Comparison of ENCODE assay signal across 27 cellular contexts in the genomic region with DNA sequence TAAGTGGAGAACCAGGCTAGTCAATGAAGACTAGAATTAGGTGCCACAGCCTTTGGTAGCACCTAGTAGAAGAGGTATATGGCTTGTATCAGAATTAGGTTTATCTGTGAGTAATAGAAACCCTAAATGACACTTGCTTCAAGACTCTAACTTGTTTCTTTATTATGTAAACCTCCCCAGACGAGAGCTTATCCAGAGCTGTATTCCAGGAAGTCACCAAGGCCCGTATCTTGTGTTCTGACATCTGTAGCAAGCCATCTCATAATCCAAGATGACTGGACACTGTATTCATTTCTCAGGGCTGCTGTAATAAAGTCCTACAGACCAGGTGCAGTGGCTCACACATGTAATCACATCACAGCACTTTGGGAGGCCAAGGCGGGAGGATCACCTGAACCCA.
"Had no signal": no experiment of that assay in that cellular context is flagged by ENCODE, and none has a peak within 500 bp of the region (broad histone marks: within the 10 kb centered on the region; RNA-seq: fewer than 3 reads in every experiment).

No MANE protein-coding gene starts in this region.

- H3K4me3 Mint-ChIP-seq: mesothelial cell of epicardium had no signal

- FAIRE-seq: colon, endometrium, islet of Langerhans, keratinocyte had no signal

- H3K4me1 Mint-ChIP-seq: mesothelial cell of epicardium had no signal

- DNase-seq: dermis blood vessel endothelial cell; dorsolateral prefrontal cortex; effector CD4-positive, alpha-beta T cell; effector memory CD4-positive, alpha-beta T cell; erythroblast; esophagus squamous epithelium; foreskin fibroblast; foreskin melanocyte; gastrocnemius medialis; glutamatergic neuron; head of caudate nucleus; heart right ventricle; hippocampal formation; left cardiac atrium; left lung; left ventricle myocardium superior; lower lobe of right lung; mesenchymal stem cell; mucosa of descending colon had no signal

- H3K4me1 ChIP-seq: gastrocnemius medialis, heart right ventricle, left lung, lower lobe of right lung had no signal

- H3K9me3 ChIP-seq: esophagus squamous epithelium, gastrocnemius medialis, heart right ventricle, left lung, lower lobe of right lung, mucosa of descending colon had no signal

- H3K27ac ChIP-seq: coronary artery, dorsolateral prefrontal cortex, epithelial cell of prostate, esophagus squamous epithelium, gastrocnemius medialis, heart right ventricle, left lung, lower lobe of right lung had no signal

- H3K36me3 ChIP-seq: esophagus squamous epithelium, gastrocnemius medialis, heart right ventricle, left lung, lower lobe of right lung had no signal

- H3K36me3 Mint-ChIP-seq: mesothelial cell of epicardium had no signal

- H3K27ac Mint-ChIP-seq: mesothelial cell of epicardium had no signal

- H3K4me3 ChIP-seq: coronary artery, esophagus squamous epithelium, gastrocnemius medialis, heart right ventricle, left lung, lower lobe of right lung, mucosa of descending colon had no signal

- H3K27me3 ChIP-seq: dorsolateral prefrontal cortex, esophagus squamous epithelium, gastrocnemius medialis, heart right ventricle, left lung had no signal

- ATAC-seq: esophagus mucosa, gastrocnemius medialis, heart right ventricle, left cardiac atrium, left lung, left ventricle myocardium superior, lower lobe of right lung, mucosa of descending colon had no signal
